17 cellular contexts compared by ENCODE assay signal in the genomic region with DNA sequence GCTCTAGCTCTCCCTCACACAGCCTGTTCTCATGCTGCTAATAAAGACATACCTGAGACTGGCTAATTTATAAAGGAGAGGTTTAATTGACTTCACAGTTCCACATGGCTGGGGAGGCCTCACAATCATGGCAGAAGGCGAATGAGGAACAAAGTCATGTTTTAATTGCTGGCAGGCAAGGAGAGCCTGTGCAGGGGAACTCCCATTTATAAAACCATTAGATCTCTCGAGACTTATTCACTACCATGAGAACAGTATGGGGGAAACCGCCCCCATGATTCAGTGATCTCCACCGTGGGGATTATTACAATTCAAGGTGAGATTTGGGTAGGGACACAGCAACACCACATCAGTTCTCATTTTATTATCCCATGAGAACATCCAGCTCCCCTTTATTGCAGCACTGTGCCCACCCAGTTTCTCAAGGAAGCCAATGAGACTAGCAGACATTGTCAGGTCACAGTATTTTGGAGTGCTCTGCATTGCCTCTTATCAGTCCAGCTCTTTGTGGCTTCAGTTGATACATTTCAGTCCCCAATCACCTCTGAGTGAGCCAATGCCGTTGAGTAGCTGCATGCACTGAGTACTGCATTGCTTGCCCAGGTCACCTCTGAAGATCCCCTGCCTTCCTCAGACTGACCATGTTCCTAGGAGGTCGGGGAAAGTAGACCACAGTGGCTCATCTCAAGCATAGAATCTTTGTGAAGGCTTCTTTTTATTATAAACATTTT.
DNase-seq lines count a peak whose midpoint lies in the region; ATAC-seq and TF ChIP-seq lines count a peak whose summit lies in the region.
"Had no signal": no experiment of that assay in that cellular context is flagged by ENCODE, and none has a peak within 500 bp of the region (broad histone marks: within the 10 kb centered on the region; RNA-seq: fewer than 3 reads in every experiment).

No MANE protein-coding gene starts in this region.

- H3K4me1 Mint-ChIP-seq in chondrocyte (ENCODE audit: low read depth), result peaks cover 60% of the 10 kb centered on the region
- H3K4me1 Mint-ChIP-seq in neural progenitor cell, result peaks cover 17% of the 10 kb centered on the region

- H3K9me3 Mint-ChIP-seq in chondrocyte (ENCODE audit: low read depth) (no peaks in the 10 kb centered on the region), neural progenitor cell (no peaks in the 10 kb centered on the region)
- H3K9me3 Mint-ChIP-seq: CD8-positive, alpha-beta memory T cell had no signal

- intact Hi-C loops in left ventricle myocardium superior (cut with micrococcal nuclease) (no loop called here), Right ventricle myocardium superior (cut with DNase I) (no loop called here), thyroid gland (cut with DNase I) (no loop called here), PC-9 (cut with micrococcal nuclease; ENCODE audit: unreplicated experiment) (no loop called here)

- peak overlapping the region; percentile 42 for H3K27ac Mint-ChIP-seq in chondrocyte (ENCODE audit: unreplicated experiment)
- H3K27ac Mint-ChIP-seq in neural progenitor cell, result peak overlapping the region; percentile 33
- H3K27ac Mint-ChIP-seq: CD8-positive, alpha-beta memory T cell had no signal

- peaks cover 3% of the 10 kb centered on the region for H3K4me1 ChIP-seq in neural progenitor cell
- peaks cover 57 to 61% of the 10 kb centered on the region in 2 donors for H3K4me1 ChIP-seq in thyroid gland
- no peaks in the 10 kb centered on the region for H3K4me1 ChIP-seq in PC-9 (replicated peaks; ENCODE audit: insufficient read depth)
- H3K4me1 ChIP-seq: A549 had no signal

- no peak overlapping the region for H3K4me3 Mint-ChIP-seq in chondrocyte (ENCODE audit: unreplicated experiment)
- no peak overlapping the region for H3K4me3 Mint-ChIP-seq in neural progenitor cell
- H3K4me3 Mint-ChIP-seq: CD8-positive, alpha-beta memory T cell had no signal

- H3K36me3 ChIP-seq in neural progenitor cell (no peaks in the 10 kb centered on the region), thyroid gland (no peaks in the 10 kb centered on the region), PC-9 (ENCODE audit: low read depth) (no peaks in the 10 kb centered on the region)
- H3K36me3 ChIP-seq: BLaER1 treated with 17β-estradiol and CSF1 and Interleukin-3, amounts not matched to agents 10 nM and 100 nM had no signal

- H2AFZ ChIP-seq in neural progenitor cell (replicated peaks) (no peak overlapping the region), PC-9 (no peak overlapping the region)

- no peak for TF ChIP-seq CTCF in chondrocyte (IDR thresholded peaks at IDR 0.05)
- no peak for TF ChIP-seq CTCF in neural progenitor cell (IDR thresholded peaks at IDR 0.05)
- TF ChIP-seq CTCF in thyroid gland (IDR thresholded peaks at IDR 0.05), result no peak
- no peak for TF ChIP-seq CTCF in PC-9 (conservative IDR thresholded peaks at IDR 0.05)

- no TSS peak for BruUV-seq in PC-9 (replicated peaks; lab: Mats Ljungman, UMichigan)

- ATAC-seq in left ventricle myocardium superior, result peak; percentile 22
- no peak for ATAC-seq in Right ventricle myocardium superior (ENCODE audit: poor library complexity)
- no peak for ATAC-seq in GM21737 (IDR thresholded peaks at IDR 0.05; ENCODE audit: unreplicated experiment)
- ATAC-seq: A549 had no signal

- H3K9me3 ChIP-seq in neural progenitor cell (ENCODE audit: low read depth) (no peaks in the 10 kb centered on the region), thyroid gland (no peaks in the 10 kb centered on the region), PC-9 (ENCODE audit: insufficient read depth, low read depth) (no peaks in the 10 kb centered on the region)
- H3K9me3 ChIP-seq: A549; BLaER1 treated with 17β-estradiol and CSF1 and Interleukin-3, amounts not matched to agents 10 nM and 100 nM had no signal

- DNase-seq in left ventricle myocardium superior, result no peak
- DNase-seq in Right ventricle myocardium superior, result no peak
- no peak for DNase-seq in chondrocyte (ENCODE audit: low spot score)
- DNase-seq in neural progenitor cell (ENCODE audit: low spot score), result no peak
- no peak for DNase-seq in thyroid gland
- DNase-seq in NCI-H187 treated with DMSO at 0.1 percent for 48 hours (lab: John Stamatoyannopoulos, UW), result no peak
- DNase-seq in PC-9, result no peak
- DNase-seq: CD8-positive, alpha-beta memory T cell; GF-D8; KG1; NCI-H1048; NCI-H146; NCI-H2081 treated with DMSO at 0.1 percent for 48 hours; NCI-H524 treated with DMSO at 0.1 percent for 48 hours had no signal

- H3F3A ChIP-seq in neural progenitor cell (ENCODE audit: low read depth), result no peaks in the 10 kb centered on the region
- no peaks in the 10 kb centered on the region for H3F3A ChIP-seq in PC-9 (ENCODE audit: insufficient read depth, low read depth)

- H3K27me3 Mint-ChIP-seq in chondrocyte (ENCODE audit: low read depth) (no peaks in the 10 kb centered on the region), neural progenitor cell (ENCODE audit: insufficient read depth, low read depth) (no peaks in the 10 kb centered on the region)
- H3K27me3 Mint-ChIP-seq: CD8-positive, alpha-beta memory T cell had no signal

- TF ChIP-seq POLR2A in thyroid gland (IDR thresholded peaks at IDR 0.05), result no peak

- H3K9me2 ChIP-seq in PC-9 (ENCODE audit: insufficient read depth), result no peaks in the 10 kb centered on the region

- H3K27ac ChIP-seq in neural progenitor cell (no peak overlapping the region), thyroid gland (peak overlapping the region; percentile 89 to 98 (median 94)), PC-9 (no peak overlapping the region)
- H3K27ac ChIP-seq: BLaER1 treated with 17β-estradiol and CSF1 and Interleukin-3, amounts not matched to agents 10 nM and 100 nM had no signal

- WGBS in thyroid gland, 2 donors, result 89 to 95% methylated on average over 6 of the region's 6 CpGs

- CTCF ChIA-PET in PC-9 (lab: Charles Lee), result no interaction called here

- H3K36me3 Mint-ChIP-seq in chondrocyte (ENCODE audit: low read depth), result no peaks in the 10 kb centered on the region
- no peaks in the 10 kb centered on the region for H3K36me3 Mint-ChIP-seq in neural progenitor cell
- H3K36me3 Mint-ChIP-seq: CD8-positive, alpha-beta memory T cell had no signal

- no peaks in the 10 kb centered on the region for H3K27me3 ChIP-seq in neural progenitor cell
- no peaks in the 10 kb centered on the region for H3K27me3 ChIP-seq in thyroid gland
- no peaks in the 10 kb centered on the region for H3K27me3 ChIP-seq in PC-9 (ENCODE audit: insufficient read depth, low read depth)
- H3K27me3 ChIP-seq: BLaER1 treated with 17β-estradiol and CSF1 and Interleukin-3, amounts not matched to agents 10 nM and 100 nM had no signal

- no peak overlapping the region for H3K9ac ChIP-seq in neural progenitor cell
- H3K9ac ChIP-seq: BLaER1 treated with 17β-estradiol and CSF1 and Interleukin-3, amounts not matched to agents 10 nM and 100 nM had no signal

- H3K4me2 ChIP-seq in neural progenitor cell (no peak overlapping the region), PC-9 (no peak overlapping the region)
- H3K4me2 ChIP-seq: A549; BLaER1 treated with 17β-estradiol and CSF1 and Interleukin-3, amounts not matched to agents 10 nM and 100 nM had no signal

- H3K4me3 ChIP-seq in neural progenitor cell (no peak overlapping the region), thyroid gland (replicated peaks in 1 of 3) (no peak overlapping the region), PC-9 (no peak overlapping the region)
- H3K4me3 ChIP-seq: A549; BLaER1 treated with 17β-estradiol and CSF1 and Interleukin-3, amounts not matched to agents 10 nM and 100 nM had no signal

- H3K79me2 ChIP-seq in neural progenitor cell (ENCODE audit: low read depth) (no peaks in the 10 kb centered on the region), PC-9 (ENCODE audit: low read depth) (no peaks in the 10 kb centered on the region)

- POLR2A ChIA-PET in PC-9 (lab: Charles Lee; ENCODE audit: unreplicated experiment), result interaction anchor here (0.6 kb wide), 1 partner anchor 23 kb away, joined by 3 read pairs; no protein-coding TSS in a partner anchor

- H4K20me1 ChIP-seq in neural progenitor cell (ENCODE audit: low read depth) (no peaks in the 10 kb centered on the region), PC-9 (ENCODE audit: insufficient read depth) (no peaks in the 10 kb centered on the region)
- H4K20me1 ChIP-seq: BLaER1 treated with 17β-estradiol and CSF1 and Interleukin-3, amounts not matched to agents 10 nM and 100 nM had no signal

Comparison
In these comparisons a context has a peak if more than half of its experiments do, and no peak if none do; other contexts are left out.
1. H3K27ac ChIP-seq: peak in thyroid gland (3 of 3); none in neural progenitor cell (single experiment) and PC-9 (single experiment).